In genomic region chr5:139784488-139784887, GRCh38 we compare ENCODE assay signal across 23 cellular contexts. TPM values are rescaled to one million over a fixed set of nuclear protein-coding genes. Genes with fewer than 3 reads are reported as not detected.
DNase-seq lines count a peak whose midpoint lies in the region; ATAC-seq and TF ChIP-seq lines count a peak whose summit lies in the region.
"Had no signal": no experiment of that assay in that cellular context is flagged by ENCODE, and none has a peak within 500 bp of the region (broad histone marks: within the 10 kb centered on the region; RNA-seq: fewer than 3 reads in every experiment).

No MANE protein-coding gene starts in this region.

- no peaks in the 10 kb centered on the region for H3F3A ChIP-seq in neural progenitor cell (ENCODE audit: low read depth)

- H3K27me3 ChIP-seq in CD4-positive, CD25-positive, alpha-beta regulatory T cell (ENCODE audit: control insufficient read depth, insufficient read depth, low read length), result peaks cover 13% of the 10 kb centered on the region
- peaks cover 72% of the 10 kb centered on the region for H3K27me3 ChIP-seq in neural progenitor cell

- H3K27ac Mint-ChIP-seq in CD4-positive, CD25-positive, alpha-beta regulatory T cell, result peak overlapping the region in 2 of 3 donors; percentile 58 to 79
- peak overlapping the region; percentile 30 for H3K27ac Mint-ChIP-seq in endothelial cell (ENCODE audit: unreplicated experiment)
- no peak overlapping the region for H3K27ac Mint-ChIP-seq in neural progenitor cell
- H3K27ac Mint-ChIP-seq: B cell; CD4-positive, alpha-beta memory T cell; CD8-positive, alpha-beta memory T cell had no signal

- H3K27ac ChIP-seq in CD4-positive, CD25-positive, alpha-beta regulatory T cell (ENCODE audit: insufficient read depth, low read length, poor library complexity, severe bottlenecking), result no peak overlapping the region
- no peak overlapping the region for H3K27ac ChIP-seq in neural progenitor cell
- H3K27ac ChIP-seq: 22Rv1; A549; BLaER1 treated with 17β-estradiol and CSF1 and Interleukin-3, amounts not matched to agents 10 nM and 100 nM; C4-2B had no signal

- H3K36me3 Mint-ChIP-seq in CD4-positive, CD25-positive, alpha-beta regulatory T cell, result no peaks in the 10 kb centered on the region
- H3K36me3 Mint-ChIP-seq in endothelial cell (ENCODE audit: low read depth, unreplicated experiment), result no peaks in the 10 kb centered on the region
- no peaks in the 10 kb centered on the region for H3K36me3 Mint-ChIP-seq in neural progenitor cell
- H3K36me3 Mint-ChIP-seq: CD4-positive, alpha-beta memory T cell; CD8-positive, alpha-beta memory T cell had no signal

- no peak overlapping the region for H2AFZ ChIP-seq in neural progenitor cell (replicated peaks)

- no peak overlapping the region for H3K4me3 Mint-ChIP-seq in CD4-positive, CD25-positive, alpha-beta regulatory T cell
- H3K4me3 Mint-ChIP-seq in endothelial cell (ENCODE audit: unreplicated experiment), result no peak overlapping the region
- peak overlapping the region; percentile 20 for H3K4me3 Mint-ChIP-seq in neural progenitor cell
- H3K4me3 Mint-ChIP-seq: B cell; CD4-positive, alpha-beta memory T cell; CD8-positive, alpha-beta memory T cell had no signal

- no peaks in the 10 kb centered on the region for H3K79me2 ChIP-seq in neural progenitor cell (ENCODE audit: low read depth)

- H3K36me3 ChIP-seq in CD4-positive, CD25-positive, alpha-beta regulatory T cell (ENCODE audit: control insufficient read depth, insufficient read depth, low read length), result no peaks in the 10 kb centered on the region
- H3K36me3 ChIP-seq in neural progenitor cell, result no peaks in the 10 kb centered on the region
- H3K36me3 ChIP-seq: BLaER1 treated with 17β-estradiol and CSF1 and Interleukin-3, amounts not matched to agents 10 nM and 100 nM had no signal

- no peak for DNase-seq in CD4-positive, CD25-positive, alpha-beta regulatory T cell
- DNase-seq in endothelial cell (ENCODE audit: low spot score) (no peak), neural progenitor cell (ENCODE audit: low spot score) (no peak), OCI-M2 (lab: John Stamatoyannopoulos, UW; ENCODE audit: unreplicated experiment) (no peak)
- DNase-seq in activated T-cell treated with anti-CD3 and anti-CD28 coated beads, Interleukin-2, amount 50 U/mL, for 1 hour, result no peak
- DNase-seq: AML-193; CD4-positive, alpha-beta memory T cell; CD8-positive, alpha-beta memory T cell; COR-L47; DMS 273 treated with DMSO at 0.1 percent for 48 hours; DMS153; DMS53; DMS79; DND-41; EL; GDM1 had no signal

- peaks cover 0 to 12% (median 6%) of the 10 kb centered on the region in 4 donors for H3K4me1 Mint-ChIP-seq in CD4-positive, CD25-positive, alpha-beta regulatory T cell
- H3K4me1 Mint-ChIP-seq in endothelial cell (ENCODE audit: unreplicated experiment) (no peaks in the 10 kb centered on the region), neural progenitor cell (peaks cover 10% of the 10 kb centered on the region)

- no peak for ATAC-seq in CD4-positive, CD25-positive, alpha-beta regulatory T cell (ENCODE audit: low read depth in 2 of 2)
- no peak for ATAC-seq in GM21367 (IDR thresholded peaks at IDR 0.05; ENCODE audit: unreplicated experiment)
- ATAC-seq: A549, GM12878 had no signal

- no peak overlapping the region for H3K4me3 ChIP-seq in CD4-positive, CD25-positive, alpha-beta regulatory T cell (ENCODE audit: low read depth, low read length)
- H3K4me3 ChIP-seq in neural progenitor cell, result no peak overlapping the region
- H3K4me3 ChIP-seq: A549; BLaER1 treated with 17β-estradiol and CSF1 and Interleukin-3, amounts not matched to agents 10 nM and 100 nM; GM12878 had no signal

- no peaks in the 10 kb centered on the region for H3K9me3 ChIP-seq in CD4-positive, CD25-positive, alpha-beta regulatory T cell (ENCODE audit: control insufficient read depth in 2 of 2, low read length in 2 of 2)
- no peaks in the 10 kb centered on the region for H3K9me3 ChIP-seq in neural progenitor cell (ENCODE audit: low read depth)
- H3K9me3 ChIP-seq: A549; BLaER1 treated with 17β-estradiol and CSF1 and Interleukin-3, amounts not matched to agents 10 nM and 100 nM had no signal

- H3K9me3 Mint-ChIP-seq in CD4-positive, CD25-positive, alpha-beta regulatory T cell, result peaks cover 0 to 1% (median 0%) of the 10 kb centered on the region in 7 donors
- H3K9me3 Mint-ChIP-seq in endothelial cell (ENCODE audit: unreplicated experiment) (no peaks in the 10 kb centered on the region), neural progenitor cell (no peaks in the 10 kb centered on the region)
- H3K9me3 Mint-ChIP-seq: CD8-positive, alpha-beta memory T cell had no signal

- peaks cover 49% of the 10 kb centered on the region for H3K27me3 Mint-ChIP-seq in CD4-positive, CD25-positive, alpha-beta regulatory T cell
- H3K27me3 Mint-ChIP-seq in endothelial cell (ENCODE audit: unreplicated experiment) (peaks cover 2% of the 10 kb centered on the region), neural progenitor cell (ENCODE audit: insufficient read depth, low read depth) (peaks cover 22% of the 10 kb centered on the region)

- TF ChIP-seq CTCF in endothelial cell (IDR thresholded peaks at IDR 0.05; ENCODE audit: unreplicated experiment) (no peak), neural progenitor cell (IDR thresholded peaks at IDR 0.05) (no peak)

- peaks cover 10% of the 10 kb centered on the region for H3K4me1 ChIP-seq in CD4-positive, CD25-positive, alpha-beta regulatory T cell (ENCODE audit: control insufficient read depth, insufficient read depth, low read length, poor library complexity, severe bottlenecking)
- peaks cover 7% of the 10 kb centered on the region for H3K4me1 ChIP-seq in neural progenitor cell
- H3K4me1 ChIP-seq: BLaER1 treated with 17β-estradiol and CSF1 and Interleukin-3, amounts not matched to agents 10 nM and 100 nM had no signal

- H3K4me2 ChIP-seq in neural progenitor cell, result no peak overlapping the region
- H3K4me2 ChIP-seq: A549; BLaER1 treated with 17β-estradiol and CSF1 and Interleukin-3, amounts not matched to agents 10 nM and 100 nM had no signal

- H3K9ac ChIP-seq in neural progenitor cell, result no peak overlapping the region
- H3K9ac ChIP-seq: BLaER1 treated with 17β-estradiol and CSF1 and Interleukin-3, amounts not matched to agents 10 nM and 100 nM had no signal

- H4K20me1 ChIP-seq in neural progenitor cell (ENCODE audit: low read depth), result no peaks in the 10 kb centered on the region

RNA-seq across cellular contexts. Expression of gene PSD2, which starts 11.1 kb away (rescaled TPM):
- total RNA-seq in CD4-positive, CD25-positive, alpha-beta regulatory T cell, result not detected
- not detected for polyA plus RNA-seq in CD4-positive, CD25-positive, alpha-beta regulatory T cell
- total RNA-seq in endothelial cell (ENCODE audit: unreplicated experiment) (0.15 TPM), neural progenitor cell (ENCODE audit: low replicate concordance) (0.09 and 0.53 TPM in 2 replicates)
- total RNA-seq: CD4-positive, alpha-beta memory T cell; CD8-positive, alpha-beta memory T cell; GM12878 had no signal
- polyA plus RNA-seq: CD4-positive, alpha-beta memory T cell had no signal
